Comparison of ENCODE assay signal across 21 cellular contexts in the genomic region with DNA sequence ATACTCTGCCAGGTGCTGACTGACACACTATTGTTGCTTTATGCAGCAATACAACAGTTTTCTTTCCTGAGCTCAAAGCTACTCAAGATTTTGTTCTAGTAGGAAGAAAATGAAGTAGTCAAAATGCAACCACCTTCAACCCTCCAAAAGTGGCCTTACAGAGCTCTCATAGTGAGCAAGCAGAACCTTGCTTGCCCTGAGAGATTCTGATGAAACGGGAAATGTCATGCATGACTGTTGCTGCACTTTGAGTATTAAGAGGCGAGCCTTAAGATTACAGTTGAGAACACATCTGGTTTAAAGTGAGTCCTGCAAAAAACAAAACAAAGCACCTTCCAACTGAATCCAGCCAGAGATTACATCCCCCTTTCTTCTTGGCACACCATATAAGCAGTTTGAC. TPM values are rescaled to one million over a fixed set of nuclear protein-coding genes. Genes with fewer than 3 reads are reported as not detected.
DNase-seq lines count a peak whose midpoint lies in the region; ATAC-seq and TF ChIP-seq lines count a peak whose summit lies in the region.
"Had no signal": no experiment of that assay in that cellular context is flagged by ENCODE, and none has a peak within 500 bp of the region (broad histone marks: within the 10 kb centered on the region; RNA-seq: fewer than 3 reads in every experiment).

No MANE protein-coding gene starts in this region.

- in situ Hi-C loops in GM13977 (cut with MboI; ENCODE audit: low pct_unique_long_range_greater_than_20kb, low sequenced_read_pairs, unreplicated experiment): no loop called here

- no peak overlapping the region for H3K4me3 ChIP-seq in fibroblast of the aortic adventitia (ENCODE audit: low read depth, low read length)
- no peak overlapping the region for H3K4me3 ChIP-seq in sigmoid colon
- no peak overlapping the region for H3K4me3 ChIP-seq in lower lobe of right lung
- H3K4me3 ChIP-seq: colonic mucosa, SK-N-MC had no signal

- DNase-seq in GM13977 (ENCODE audit: low spot score) (peak; percentile 18), fibroblast of the aortic adventitia (ENCODE audit: low read depth) (peak; percentile 23), sigmoid colon (no peak), lower lobe of right lung (no peak), NCI-H510A (lab: John Stamatoyannopoulos, UW) (no peak)
- DNase-seq: activated CD4-positive, alpha-beta T cell treated with anti-CD3 and anti-CD28 coated beads, Interleukin-2, amount 50 U/mL, for 4 hours; aorta; Caco-2; colonic mucosa; MM.1S; NCI-H187 treated with DMSO at 0.1 percent for 48 hours; OCI-M1; substantia nigra had no signal

- intact Hi-C loops in sigmoid colon (cut with DNase I) (no loop called here), lower lobe of right lung (cut with DNase I) (no loop called here)

- TF ChIP-seq CTCF in GM13977 (IDR thresholded peaks at IDR 0.05; ENCODE audit: extremely low read depth, insufficient read depth, missing control alignments) (no peak), fibroblast of the aortic adventitia (IDR thresholded peaks at IDR 0.05; ENCODE audit: insufficient read depth, low read length) (no peak), sigmoid colon (IDR thresholded peaks at IDR 0.05) (no peak), lower lobe of right lung (IDR thresholded peaks at IDR 0.05) (no peak)

- TF ChIP-seq EP300 in sigmoid colon (IDR thresholded peaks at IDR 0.05): no peak

- H3K27ac ChIP-seq in sigmoid colon (no peak overlapping the region), lower lobe of right lung (no peak overlapping the region)
- H3K27ac ChIP-seq: colonic mucosa, SK-N-MC had no signal

- no peaks in the 10 kb centered on the region for H3K27me3 ChIP-seq in sigmoid colon
- no peaks in the 10 kb centered on the region for H3K27me3 ChIP-seq in lower lobe of right lung (ENCODE audit: low read depth)
- H3K27me3 ChIP-seq: colonic mucosa had no signal

- H3K4me1 ChIP-seq in sigmoid colon: peaks cover 0 to 1% (median 0%) of the 10 kb centered on the region in 4 donors
- no peaks in the 10 kb centered on the region for H3K4me1 ChIP-seq in lower lobe of right lung
- H3K4me1 ChIP-seq: Caco-2, colonic mucosa had no signal

- ATAC-seq in GM21360 (IDR thresholded peaks at IDR 0.05; ENCODE audit: unreplicated experiment) (peak; percentile 90), HG03432 (IDR thresholded peaks at IDR 0.05; ENCODE audit: unreplicated experiment) (peak; percentile 75), lower lobe of right lung (no peak), HG02678 (IDR thresholded peaks at IDR 0.05; ENCODE audit: unreplicated experiment) (no peak)

- no peak for TF ChIP-seq POLR2A in sigmoid colon (IDR thresholded peaks at IDR 0.05)

- H3K9me3 ChIP-seq in sigmoid colon (no peaks in the 10 kb centered on the region), lower lobe of right lung (no peaks in the 10 kb centered on the region)
- H3K9me3 ChIP-seq: Caco-2, colonic mucosa had no signal

- H3K36me3 ChIP-seq in sigmoid colon: no peaks in the 10 kb centered on the region
- no peaks in the 10 kb centered on the region for H3K36me3 ChIP-seq in lower lobe of right lung
- H3K36me3 ChIP-seq: colonic mucosa had no signal

- 76 to 78% methylated on average over 2 of the region's 2 CpGs for WGBS in sigmoid colon, 2 donors

RNA-seq across cellular contexts. Expression of gene MINDY4B, which starts 29.7 kb away (rescaled TPM):
- not detected in 2 replicates for total RNA-seq in fibroblast of the aortic adventitia (ENCODE audit: low replicate concordance)
- total RNA-seq in sigmoid colon: not detected
- polyA plus RNA-seq in sigmoid colon: not detected
- not detected for total RNA-seq in lower lobe of right lung
- total RNA-seq: aorta, Caco-2, colonic mucosa, G401, glomerular endothelial cell, NCI-H460, pulmonary artery endothelial cell had no signal
- polyA plus RNA-seq: aorta had no signal

Comparison
In these comparisons a context has a peak if more than half of its experiments do, and no peak if none do; other contexts are left out.
1. DNase-seq: peak in GM13977 (single experiment) and fibroblast of the aortic adventitia (single experiment); none in sigmoid colon (single experiment), lower lobe of right lung (single experiment) and NCI-H510A (single experiment).
2. ATAC-seq: peak in GM21360 (single experiment) and HG03432 (single experiment); none in lower lobe of right lung (0 of 2) and HG02678 (single experiment).